17 cellular contexts compared by ENCODE assay signal in genomic region chr10:122352817-122353525, GRCh38. TPM values are rescaled to one million over a fixed set of nuclear protein-coding genes. Genes with fewer than 3 reads are reported as not detected.
DNase-seq lines count a peak whose midpoint lies in the region; ATAC-seq and TF ChIP-seq lines count a peak whose summit lies in the region.
"Had no signal": no experiment of that assay in that cellular context is flagged by ENCODE, and none has a peak within 500 bp of the region (broad histone marks: within the 10 kb centered on the region; RNA-seq: fewer than 3 reads in every experiment).

No MANE protein-coding gene starts in this region.

- no peak overlapping the region for H3K9ac ChIP-seq in neural progenitor cell
- H3K9ac ChIP-seq in PC-3 (ENCODE audit: low read length) = no peak overlapping the region

- H3K4me2 ChIP-seq in neural progenitor cell (no peak overlapping the region), PC-3 (ENCODE audit: low read length) (no peak overlapping the region)

- POLR2A ChIA-PET in PC-3 (lab: Charles Lee; ENCODE audit: unreplicated experiment) (no interaction called here), WTC11 (lab: Charles Lee) (no interaction called here)

- TF ChIP-seq CTCF in neural progenitor cell (IDR thresholded peaks at IDR 0.05) (no peak), PC-3 (conservative IDR thresholded peaks at IDR 0.05; ENCODE audit: low read depth, low read length) (no peak), WTC11 (IDR thresholded peaks at IDR 0.05) (no peak)

- peak; percentile 80 for DNase-seq in DMS 273 (lab: John Stamatoyannopoulos, UW; ENCODE audit: unreplicated experiment)
- peak; percentile 31 for DNase-seq in ELF-1 (ENCODE audit: low read depth, low spot score)
- peak; percentile 40 for DNase-seq in SK-MEL-5 (ENCODE audit: low read depth, low spot score)
- DNase-seq in neural progenitor cell (ENCODE audit: low spot score) = no peak
- DNase-seq in activated CD4-positive, alpha-beta T cell treated with anti-CD3 and anti-CD28 coated beads for 48 hours = no peak
- DNase-seq in PC-3 = no peak
- DNase-seq in WTC11 (ENCODE audit: low spot score) = no peak
- DNase-seq: AML-193, GDM1, NCI-H1092 treated with DMSO at 0.1 percent for 48 hours, NCI-H187, NCI-H345, NCI-H748 treated with DMSO at 0.1 percent for 48 hours, OCI-M1, SIG-M5, T-helper 17 cell had no signal

- ATAC-seq in PC-3 = no peak
- ATAC-seq in WTC11 = no peak
- ATAC-seq: T-helper 17 cell had no signal

- H3K9me3 Mint-ChIP-seq in neural progenitor cell = peaks cover 4% of the 10 kb centered on the region
- peaks cover 19% of the 10 kb centered on the region for H3K9me3 Mint-ChIP-seq in WTC11

- no peaks in the 10 kb centered on the region for H3K9me3 ChIP-seq in neural progenitor cell (ENCODE audit: low read depth)
- no peaks in the 10 kb centered on the region for H3K9me3 ChIP-seq in PC-3 (ENCODE audit: low read length)

- H4K20me1 ChIP-seq in neural progenitor cell (ENCODE audit: low read depth) = no peaks in the 10 kb centered on the region
- H4K20me1 ChIP-seq in PC-3 (ENCODE audit: low read length) = no peaks in the 10 kb centered on the region

- H3K79me2 ChIP-seq in neural progenitor cell (ENCODE audit: low read depth) (no peaks in the 10 kb centered on the region), PC-3 (ENCODE audit: low read length) (no peaks in the 10 kb centered on the region)

- no peak overlapping the region for H3K4me3 Mint-ChIP-seq in neural progenitor cell
- no peak overlapping the region for H3K4me3 Mint-ChIP-seq in WTC11
- H3K4me3 Mint-ChIP-seq: T-helper 17 cell had no signal

- no peak overlapping the region for H3K27ac ChIP-seq in neural progenitor cell
- no peak overlapping the region for H3K27ac ChIP-seq in PC-3 (ENCODE audit: low read length)
- H3K27ac ChIP-seq: C4-2B had no signal

- H3K36me3 Mint-ChIP-seq in neural progenitor cell (peaks cover 3% of the 10 kb centered on the region), WTC11 (peaks cover under 1% of the 10 kb centered on the region)

- H3K27me3 ChIP-seq in neural progenitor cell (no peaks in the 10 kb centered on the region), PC-3 (ENCODE audit: low read length) (no peaks in the 10 kb centered on the region)

- H3K9me2 ChIP-seq in PC-3 (replicated peaks; ENCODE audit: low read length) = no peaks in the 10 kb centered on the region

- H3K4me1 ChIP-seq in neural progenitor cell = peaks cover 25% of the 10 kb centered on the region
- H3K4me1 ChIP-seq in PC-3 (ENCODE audit: insufficient read depth, low read length) = no peaks in the 10 kb centered on the region

- in situ Hi-C loops in SK-MEL-5 (cut with HindIII; ENCODE audit: low pct_unique_long_range_greater_than_20kb, low sequenced_read_pairs) = no loop called here

- no peak overlapping the region for H2AFZ ChIP-seq in neural progenitor cell (replicated peaks)
- no peak overlapping the region for H2AFZ ChIP-seq in PC-3 (ENCODE audit: low read length)

- H3K36me3 ChIP-seq in neural progenitor cell = no peaks in the 10 kb centered on the region
- H3K36me3 ChIP-seq in PC-3 (ENCODE audit: low read depth, low read length) = no peaks in the 10 kb centered on the region

- no TSS peak for BruUV-seq in PC-3 (replicated peaks; lab: Mats Ljungman, UMichigan)

- intact Hi-C loops in PC-3 (cut with micrococcal nuclease) = no loop called here

- H3K4me3 ChIP-seq in neural progenitor cell (no peak overlapping the region), PC-3 (ENCODE audit: low read length) (no peak overlapping the region)

- peaks cover 33% of the 10 kb centered on the region for H3K4me1 Mint-ChIP-seq in neural progenitor cell
- H3K4me1 Mint-ChIP-seq in WTC11 = peaks cover 17% of the 10 kb centered on the region
- H3K4me1 Mint-ChIP-seq: T-helper 17 cell had no signal

- H3K27me3 Mint-ChIP-seq in neural progenitor cell (ENCODE audit: insufficient read depth, low read depth) = peaks cover 9% of the 10 kb centered on the region
- peaks cover 19% of the 10 kb centered on the region for H3K27me3 Mint-ChIP-seq in WTC11 (ENCODE audit: low read depth)

- H3F3A ChIP-seq in neural progenitor cell (ENCODE audit: low read depth) (peaks cover 20% of the 10 kb centered on the region), PC-3 (ENCODE audit: low read length, unreplicated experiment) (no peaks in the 10 kb centered on the region)

- peak overlapping the region; percentile 46 for H3K27ac Mint-ChIP-seq in neural progenitor cell
- H3K27ac Mint-ChIP-seq in WTC11 = no peak overlapping the region
- H3K27ac Mint-ChIP-seq: T-helper 17 cell had no signal

- CTCF ChIA-PET in PC-3 (lab: Charles Lee) = interaction anchor here (0.7 kb wide), 1 partner anchor 10 kb away, joined by 3 read pairs; no protein-coding TSS in a partner anchor
- CTCF ChIA-PET in WTC11 (lab: Charles Lee) = interaction anchor here (1.5 kb wide), 1 partner anchor 10 kb away, joined by 4 read pairs; no protein-coding TSS in a partner anchor

TF ChIP-seq in WTC11, 78 proteins besides CTCF, POLR2A, EP300 and RAD21:
- TF ChIP-seq GRHL2 (CRISPR knock-in tag; IDR thresholded peaks at IDR 0.05; ENCODE audit: insufficient replicate concordance, severe bottlenecking) = no peak
- TF ChIP-seq MAX (CRISPR knock-in tag; IDR thresholded peaks at IDR 0.05) = no peak
- no peak for TF ChIP-seq ATF1 (CRISPR knock-in tag; IDR thresholded peaks at IDR 0.05)
- TF ChIP-seq FOXJ3 (CRISPR knock-in tag; IDR thresholded peaks at IDR 0.05; ENCODE audit: borderline replicate concordance) = no peak
- no peak for TF ChIP-seq SMAD3 (CRISPR knock-in tag; IDR thresholded peaks at IDR 0.05; ENCODE audit: borderline replicate concordance)
- no peak for TF ChIP-seq NFATC4 (CRISPR knock-in tag; IDR thresholded peaks at IDR 0.05)
- no peak for TF ChIP-seq ZNF281 (CRISPR knock-in tag; IDR thresholded peaks at IDR 0.05)
- no peak for TF ChIP-seq EMX1 (CRISPR knock-in tag; IDR thresholded peaks at IDR 0.05)
- no peak for TF ChIP-seq ZNF138 (CRISPR knock-in tag; conservative IDR thresholded peaks at IDR 0.05)
- TF ChIP-seq ZNF396 (CRISPR knock-in tag; IDR thresholded peaks at IDR 0.05; ENCODE audit: borderline replicate concordance) = no peak

RNA-seq across cellular contexts. Expression of gene PLEKHA1, which starts 21.5 kb away (rescaled TPM):
- total RNA-seq in SK-MEL-5 (2014; rRNA removed; shearing (Covaris generic)) = 10.4 and 10.7 TPM in 2 replicates
- 13.7 and 18.7 TPM in 2 replicates for polyA plus RNA-seq in SK-MEL-5 (2015; cell fraction: cytosol; rRNA removed)
- polyA plus RNA-seq in SK-MEL-5 (2015; cell fraction: nucleus; rRNA removed) = 23.8 and 24.6 TPM in 2 replicates
- 70.2 and 79.1 TPM in 2 replicates for total RNA-seq in neural progenitor cell (ENCODE audit: low replicate concordance)
- total RNA-seq in PC-3 (2014; rRNA removed) = 5.2 and 7.7 TPM in 2 replicates
- 34.6 to 46.6 TPM (median 43.7 TPM) in 3 replicates for total RNA-seq in WTC11 (2021)

Comparison
In these comparisons a context has a peak if more than half of its experiments do, and no peak if none do; other contexts are left out.
1. DNase-seq: peak in DMS 273 (single experiment), ELF-1 (single experiment) and SK-MEL-5 (single experiment); none in neural progenitor cell (single experiment), activated CD4-positive, alpha-beta T cell treated with anti-CD3 and anti-CD28 coated beads for 48 hours (single experiment), PC-3 (single experiment) and WTC11 (single experiment).